ENCODE assay signal across 8 cellular contexts in the genomic region with DNA sequence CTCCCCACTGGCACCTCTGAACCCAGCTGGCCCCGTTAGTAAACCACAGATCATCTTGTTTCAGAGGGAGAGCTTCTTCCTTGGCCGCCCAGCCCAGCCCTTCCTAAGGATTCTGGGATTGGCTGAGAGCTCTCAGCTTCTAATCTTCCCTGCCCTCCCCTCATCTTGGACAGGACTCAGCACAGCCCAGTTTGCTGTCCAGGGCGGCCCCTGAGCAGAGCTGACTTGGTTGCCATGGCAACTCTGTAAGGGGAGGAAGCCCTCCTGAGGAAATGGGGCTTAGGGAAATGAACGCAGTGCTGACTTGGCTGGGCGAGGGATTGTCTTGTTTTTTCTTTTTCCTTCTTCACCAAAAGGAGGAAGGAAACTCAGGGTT. TPM values are rescaled to one million over a fixed set of nuclear protein-coding genes. Genes with fewer than 3 reads are reported as not detected.
DNase-seq lines count a peak whose midpoint lies in the region; ATAC-seq and TF ChIP-seq lines count a peak whose summit lies in the region.

No MANE protein-coding gene starts in this region.

- TF ChIP-seq CTCF in AG09319 (IDR thresholded peaks at IDR 0.05; ENCODE audit: low read depth, low read length): no peak
- no peak for TF ChIP-seq CTCF in KMS-11 (conservative IDR thresholded peaks at IDR 0.05; ENCODE audit: low read depth, low read length)
- no peak for TF ChIP-seq CTCF in MCF 10A (IDR thresholded peaks at IDR 0.05; ENCODE audit: unreplicated experiment)

- H3K27me3 ChIP-seq in KMS-11 (ENCODE audit: insufficient read depth, low read depth): no peaks in the 10 kb centered on the region

- peak; percentile 55 for DNase-seq in AG09319 (ENCODE audit: extremely low read depth, low read depth)
- DNase-seq in cerebellum (ENCODE audit: low spot score): peak; percentile 35
- no peak for DNase-seq in MCF 10A (ENCODE audit: unreplicated experiment)
- no peak for DNase-seq in cerebellar nuclear complex (lab: John Stamatoyannopoulos, UW)

- peak overlapping the region; percentile 47 for H3K4me2 ChIP-seq in KMS-11

- CTCF ChIA-PET in MCF 10A (lab: Yijun Ruan, JAX): interaction anchor here (0.8 kb wide), 1 partner anchor 11 kb away, joined by 3 read pairs; no protein-coding TSS in a partner anchor

- no peaks in the 10 kb centered on the region for H4K20me1 ChIP-seq in KMS-11 (ENCODE audit: insufficient read depth)

- 14 to 57% methylated on average over 1 of the region's 5 CpGs for WGBS in mesodermal cell (ENCODE audit: insufficient coverage in 2 of 2), 2 experiments

- no peak overlapping the region for H3K4me3 ChIP-seq in KMS-11 (IDR thresholded peaks at IDR 0.05; ENCODE audit: insufficient read depth, low read depth, low read length)
- no peak overlapping the region for H3K4me3 ChIP-seq in mesodermal cell (ENCODE audit: extremely low read depth, insufficient read depth, low read length, poor library complexity, severe bottlenecking)

- H3K4me1 ChIP-seq in KMS-11 (ENCODE audit: low read depth, poor library complexity, severe bottlenecking): peaks cover 18% of the 10 kb centered on the region
- H3K4me1 ChIP-seq in mesodermal cell (ENCODE audit: control insufficient read depth, insufficient read depth, low read length, poor library complexity, severe bottlenecking): peaks cover 23% of the 10 kb centered on the region

- intact Hi-C loops in MCF 10A (cut with micrococcal nuclease): loop anchor here (5.0 kb wide), 2 partner anchors 40 to 80 kb away; partner anchors contain the start of gene APOL2

- no peaks in the 10 kb centered on the region for H3K79me2 ChIP-seq in KMS-11 (ENCODE audit: insufficient read depth, low read depth)

- no peaks in the 10 kb centered on the region for H3K4me1 Mint-ChIP-seq in MCF 10A (ENCODE audit: insufficient read depth, unreplicated experiment)

- H3K27ac ChIP-seq in KMS-11 (no peak overlapping the region), mesodermal cell (ENCODE audit: low read depth, low read length, severe bottlenecking) (peak overlapping the region; percentile 37)

- no peaks in the 10 kb centered on the region for H3K36me3 Mint-ChIP-seq in MCF 10A (ENCODE audit: insufficient read depth, unreplicated experiment)

- no peaks in the 10 kb centered on the region for H3K9me3 Mint-ChIP-seq in MCF 10A (ENCODE audit: unreplicated experiment)

- H2AFZ ChIP-seq in KMS-11 (ENCODE audit: low read depth): peak overlapping the region; percentile 55; the same call in 1 of the 2 replicates

- no TSS peak for BruUV-seq in MCF 10A (replicated peaks; lab: Mats Ljungman, UMichigan)

- no peak overlapping the region for H3K4me3 Mint-ChIP-seq in MCF 10A (ENCODE audit: unreplicated experiment)

- no peaks in the 10 kb centered on the region for H3K9me3 ChIP-seq in mesodermal cell (ENCODE audit: control insufficient read depth, low read length)

- peaks cover 31% of the 10 kb centered on the region for H3K27me3 Mint-ChIP-seq in MCF 10A (ENCODE audit: insufficient read depth, unreplicated experiment)

- H3K36me3 ChIP-seq in KMS-11 (ENCODE audit: insufficient read depth): no peaks in the 10 kb centered on the region
- no peaks in the 10 kb centered on the region for H3K36me3 ChIP-seq in mesodermal cell (ENCODE audit: control insufficient read depth, insufficient read depth, low read length)

- POLR2A ChIA-PET in MCF 10A (lab: Yijun Ruan, JAX): interaction anchor here (0.6 kb wide), 1 partner anchor 91 kb away, joined by 3 read pairs; no protein-coding TSS in a partner anchor

- H3K9ac ChIP-seq in KMS-11: no peak overlapping the region

- no peak overlapping the region for H3K27ac Mint-ChIP-seq in MCF 10A (ENCODE audit: low read depth, unreplicated experiment)

- no peak for ATAC-seq in GM18861 (IDR thresholded peaks at IDR 0.05; ENCODE audit: unreplicated experiment)
- ATAC-seq in GM19452 (IDR thresholded peaks at IDR 0.05; ENCODE audit: unreplicated experiment): no peak

RNA-seq across cellular contexts. Expression of gene APOL4, which starts 4.6 kb away (rescaled TPM):
- total RNA-seq in cerebellum (11.3 TPM), MCF 10A (2022) (not detected in 2 replicates)
- 0.29 TPM for polyA plus RNA-seq in mesodermal cell (2013, experiment 1 of 2)
- polyA plus RNA-seq in mesodermal cell (2013, experiment 2 of 2): not detected

RNA-seq across cellular contexts. Expression of gene APOL3, which starts 36.5 kb away (rescaled TPM):
- total RNA-seq in cerebellum (2.4 TPM), MCF 10A (2022) (0.44 and 1.8 TPM in 2 replicates)
- polyA plus RNA-seq in mesodermal cell (2013, experiment 1 of 2): 1.0 TPM
- polyA plus RNA-seq in mesodermal cell (2013, experiment 2 of 2): 0.81 TPM

RNA-seq across cellular contexts. Expression of gene APOL2, which starts 42.3 kb away (rescaled TPM):
- total RNA-seq in cerebellum (10.3 TPM), MCF 10A (2022) (16.0 and 38.7 TPM in 2 replicates)
- polyA plus RNA-seq in mesodermal cell (2013, experiment 1 of 2): 8.1 TPM
- polyA plus RNA-seq in mesodermal cell (2013, experiment 2 of 2): 6.2 TPM

RNA-seq across cellular contexts. Expression of gene APOL1, which starts 55.9 kb away (rescaled TPM):
- total RNA-seq in cerebellum (1.00 TPM), MCF 10A (2022) (0.14 and 0.69 TPM in 2 replicates)
- not detected for polyA plus RNA-seq in mesodermal cell (2013, experiment 1 of 2)
- polyA plus RNA-seq in mesodermal cell (2013, experiment 2 of 2): not detected

Comparison
In these comparisons a context has a peak if more than half of its experiments do, and no peak if none do; other contexts are left out.
1. DNase-seq: peak in AG09319 (single experiment) and cerebellum (single experiment); none in MCF 10A (single experiment) and cerebellar nuclear complex (0 of 2).
2. RNA of gene APOL4, which starts 4.6 kb away (total RNA-seq): 11.3 TPM in cerebellum (single experiment); not detected in MCF 10A; every median in the first group is over 10 times any median in the second.